25 cellular contexts compared by ENCODE assay signal in the genomic region with DNA sequence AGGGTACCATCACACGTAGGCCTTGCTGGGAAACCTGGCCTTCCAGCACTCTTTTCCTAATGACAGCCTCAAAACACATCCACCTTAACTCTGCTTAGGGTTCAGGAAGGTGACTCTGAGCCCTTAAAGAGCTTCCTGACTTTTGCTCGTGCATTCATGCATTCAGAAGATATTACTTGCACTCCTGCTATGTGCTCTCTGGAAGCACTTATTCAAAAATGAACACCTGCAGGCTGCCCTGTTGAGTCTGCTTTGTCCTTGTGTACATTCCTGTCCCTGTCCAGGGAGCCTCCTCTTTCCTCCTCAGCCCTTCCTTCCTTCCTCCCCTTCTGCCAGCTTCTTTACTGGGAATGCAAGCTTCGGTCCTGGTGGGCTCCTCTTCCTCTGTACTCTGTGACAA.
"Had no signal": no experiment of that assay in that cellular context is flagged by ENCODE, and none has a peak within 500 bp of the region (broad histone marks: within the 10 kb centered on the region; RNA-seq: fewer than 3 reads in every experiment).

No MANE protein-coding gene starts in this region.

- ATAC-seq: activated naive CD4-positive, alpha-beta T cell treated with anti-CD3 and anti-CD28 coated beads, Interleukin-2, amount 50 U/mL, for 72 hours; left cardiac atrium; pancreas; right cardiac atrium; stimulated activated memory B cell treated with anti-CD40 and anti-IgM and Interleukin-4, amounts not matched to agents 10 μg/mL and 1 μg/mL and 100 μg/mL, for 72 hours had no signal

- H3K27ac Mint-ChIP-seq: activated naive CD4-positive, alpha-beta T cell treated with anti-CD3 and anti-CD28 coated beads, Interleukin-2, amount 50 U/mL, for 72 hours; dendritic cell treated with granulocyte-macrophage colony-stimulating factor and Interleukin-4, amounts not matched to agents 40 ng/mL and 50 ng/mL, for 4 days; naive B cell; stimulated activated memory B cell treated with anti-CD40 and anti-IgM and Interleukin-4, amounts not matched to agents 10 μg/mL and 1 μg/mL and 100 μg/mL, for 72 hours had no signal

- H3K4me3 Mint-ChIP-seq: dendritic cell treated with granulocyte-macrophage colony-stimulating factor and Interleukin-4, amounts not matched to agents 40 ng/mL and 50 ng/mL, for 4 days; naive B cell; stimulated activated memory B cell treated with anti-CD40 and anti-IgM and Interleukin-4, amounts not matched to agents 10 μg/mL and 1 μg/mL and 100 μg/mL, for 72 hours had no signal

- H3K4me3 ChIP-seq: ascending aorta, esophagus muscularis mucosa, pancreas, stomach, suprapubic skin, tibial nerve had no signal

- H3K9me3 ChIP-seq: ascending aorta, neutrophil, pancreas, stomach, suprapubic skin had no signal

- H3K4me1 ChIP-seq: ascending aorta, esophagus muscularis mucosa, pancreas, stomach, suprapubic skin, tibial nerve had no signal

- H3K36me3 Mint-ChIP-seq: activated naive CD4-positive, alpha-beta T cell treated with anti-CD3 and anti-CD28 coated beads, Interleukin-2, amount 50 U/mL, for 72 hours; naive B cell; stimulated activated memory B cell treated with anti-CD40 and anti-IgM and Interleukin-4, amounts not matched to agents 10 μg/mL and 1 μg/mL and 100 μg/mL, for 72 hours had no signal

- H3K9me3 Mint-ChIP-seq: activated naive CD4-positive, alpha-beta T cell treated with anti-CD3 and anti-CD28 coated beads, Interleukin-2, amount 50 U/mL, for 72 hours; dendritic cell treated with granulocyte-macrophage colony-stimulating factor and Interleukin-4, amounts not matched to agents 40 ng/mL and 50 ng/mL, for 4 days had no signal

- H3K36me3 ChIP-seq: ascending aorta, brain microvascular endothelial cell, esophagus muscularis mucosa, neutrophil, pancreas, stomach, suprapubic skin, tibial nerve had no signal

- H3K4me1 Mint-ChIP-seq: stimulated activated memory B cell treated with anti-CD40 and anti-IgM and Interleukin-4, amounts not matched to agents 10 μg/mL and 1 μg/mL and 100 μg/mL, for 72 hours had no signal

- H3K27me3 ChIP-seq: ascending aorta, brain microvascular endothelial cell, esophagus muscularis mucosa, pancreas, stomach, suprapubic skin, tibial nerve had no signal

- DNase-seq: activated CD4-positive, CD25-positive, alpha-beta regulatory T cell treated with anti-CD3 and anti-CD28 coated beads, Interleukin-2, amount 50 U/mL, for 72 hours; activated gamma-delta T cell treated with Interleukin-2 at 50 U/mL for 16 hours; activated T-cell treated with anti-CD3 and anti-CD28 coated beads, Interleukin-2, amount 50 U/mL, for 1 hour; brain microvascular endothelial cell; caudate nucleus; effector CD8-positive, alpha-beta T cell; head of caudate nucleus; hypothalamus; left cardiac atrium; mesendoderm; naive B cell; pancreas; right cardiac atrium; stimulated activated CD4-positive, alpha-beta T cell treated with anti-CD3 and anti-CD28 coated beads, Interleukin-1b, Interleukin-23, amount 100 ng/mL, for 48 hours; stomach; SW 1271 had no signal

- H3K27ac ChIP-seq: ascending aorta, brain microvascular endothelial cell, esophagus muscularis mucosa, neutrophil, pancreas, stomach, suprapubic skin, tibial nerve, VCaP had no signal
